In the genomic region with DNA sequence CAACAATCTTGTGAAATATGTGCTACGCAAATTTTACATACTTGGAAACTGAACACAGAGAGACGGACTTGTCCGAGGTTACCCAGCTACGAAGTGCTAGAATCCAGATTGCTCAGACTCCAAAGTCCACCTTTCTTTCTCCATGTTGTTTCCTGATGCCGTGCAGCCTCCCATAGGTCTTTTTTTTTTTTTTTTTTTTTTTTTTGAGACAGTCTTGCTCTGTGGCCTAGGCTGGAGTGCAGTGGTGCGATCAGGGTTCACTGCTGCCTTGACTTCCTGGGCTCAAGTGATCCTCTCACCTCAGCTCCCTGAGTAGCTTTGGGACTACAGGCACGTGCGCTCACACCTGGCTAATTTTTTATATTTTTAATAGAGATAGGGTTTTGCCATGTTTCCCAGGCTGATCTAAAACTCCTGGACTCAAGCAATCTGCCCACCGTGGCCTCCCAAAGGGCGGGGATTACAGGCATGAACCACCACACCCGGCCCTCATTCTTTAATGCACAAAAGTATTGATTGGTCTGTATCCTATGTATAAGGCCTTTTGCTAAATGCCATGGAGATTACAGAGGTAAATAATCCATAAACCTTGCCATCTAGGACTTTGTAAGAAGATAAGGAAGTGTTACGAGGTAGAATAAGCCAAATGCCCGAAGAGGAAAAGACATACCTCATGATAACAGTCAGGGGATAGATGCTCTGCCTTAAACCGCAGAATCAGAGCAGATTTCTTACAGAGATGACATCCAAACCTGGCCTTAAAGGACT, we compare ENCODE assay signal across 26 cellular contexts.
A peak's percentile ranks its signal among the peaks of the same experiment; 100 is the strongest.
DNase-seq lines count a peak whose midpoint lies in the region; ATAC-seq and TF ChIP-seq lines count a peak whose summit lies in the region.
"Had no signal": no experiment of that assay in that cellular context is flagged by ENCODE, and none has a peak within 500 bp of the region (broad histone marks: within the 10 kb centered on the region; RNA-seq: fewer than 3 reads in every experiment).

No MANE protein-coding gene starts in this region.

- no peak overlapping the region for H3K4me3 Mint-ChIP-seq in WTC11
- H3K4me3 Mint-ChIP-seq: CD4-positive, alpha-beta T cell had no signal

- peak overlapping the region; percentile 27; the same call in 1 of the 2 replicates for H3K27ac Mint-ChIP-seq in WTC11
- H3K27ac Mint-ChIP-seq: CD4-positive, alpha-beta T cell had no signal

- no peak for DNase-seq in WTC11 (ENCODE audit: low spot score)
- DNase-seq in left colon: peak in 1 of 2 donors; percentile 55
- peak; percentile 6 for DNase-seq in renal cortical epithelial cell (ENCODE audit: low read depth)
- no peak for DNase-seq in activated CD4-positive, alpha-beta T cell treated with anti-CD3 and anti-CD28 coated beads, Interleukin-2, amount 50 U/mL, for 48 hours
- no peak for DNase-seq in NCI-H345 treated with DMSO at 0.1 percent for 48 hours (lab: John Stamatoyannopoulos, UW; ENCODE audit: unreplicated experiment)
- no peak for DNase-seq in activated T-cell treated with anti-CD3 and anti-CD28 coated beads, Interleukin-2, amount 50 U/mL, for 48 hours
- DNase-seq: AML-193; CD4-positive, alpha-beta T cell; GOT3; Kasumi-1; MV-4-11; NCI-H1105; NCI-H1436 treated with DMSO at 0.1 percent for 48 hours; NCI-H187 treated with DMSO at 0.1 percent for 48 hours; NCI-H446 treated with DMSO at 0.1 percent for 48 hours; NCI-H526; NCI-H82; NK-92 treated with Interleukin-12 subunit alpha and Interleukin-12 subunit beta, amount 100 ng/mL, for 24 hours; PC-9; Right ventricle myocardium superior; RPMI8226 had no signal

- no peak overlapping the region for H3K4me3 ChIP-seq in HUES48 (ENCODE audit: low read depth, low read length)
- H3K4me3 ChIP-seq: BLaER1 treated with 17β-estradiol and CSF1 and Interleukin-3, amounts not matched to agents 10 nM and 100 nM; K562; PC-9 had no signal

- peaks cover 45% of the 10 kb centered on the region for H3K4me1 ChIP-seq in HUES48 (ENCODE audit: control insufficient read depth, insufficient read depth, low read length)

- no peaks in the 10 kb centered on the region for H3K27me3 ChIP-seq in HUES48 (ENCODE audit: control insufficient read depth, insufficient read depth, low read length)
- H3K27me3 ChIP-seq: BLaER1 treated with 17β-estradiol and CSF1 and Interleukin-3, amounts not matched to agents 10 nM and 100 nM had no signal

- POLR2A ChIA-PET in WTC11 (lab: Charles Lee): no interaction called here

- no peaks in the 10 kb centered on the region for H3K27me3 Mint-ChIP-seq in WTC11 (ENCODE audit: low read depth)
- H3K27me3 Mint-ChIP-seq: CD4-positive, alpha-beta T cell had no signal

- H3K9me3 Mint-ChIP-seq in WTC11: no peaks in the 10 kb centered on the region
- H3K9me3 Mint-ChIP-seq: CD4-positive, alpha-beta T cell had no signal

- H3K9me3 ChIP-seq in HUES48 (ENCODE audit: control insufficient read depth, insufficient read depth, low read length): no peaks in the 10 kb centered on the region

- CTCF ChIA-PET in WTC11 (lab: Charles Lee): interaction anchor here (0.6 to 1.3 kb wide), 4 partner anchors 14 to 184 kb away, joined by 4 to 10 read pairs (median 6); no protein-coding TSS in a partner anchor

- TF ChIP-seq CTCF in WTC11 (IDR thresholded peaks at IDR 0.05): no peak

- no peak overlapping the region for H3K9ac ChIP-seq in HUES48 (ENCODE audit: low read depth, low read length)
- H3K9ac ChIP-seq: BLaER1 treated with 17β-estradiol and CSF1 and Interleukin-3, amounts not matched to agents 10 nM and 100 nM had no signal

- H3K36me3 Mint-ChIP-seq in WTC11: peaks cover 7% of the 10 kb centered on the region; the same call in 1 of the 2 replicates

- peak overlapping the region; percentile 86 for H3K27ac ChIP-seq in HUES48 (ENCODE audit: low read depth, low read length)
- H3K27ac ChIP-seq: BLaER1 treated with 17β-estradiol and CSF1 and Interleukin-3, amounts not matched to agents 10 nM and 100 nM; PC-9 had no signal

- ATAC-seq in WTC11 (no peak), left colon (peak; percentile 89), HG03521 (IDR thresholded peaks at IDR 0.05; ENCODE audit: unreplicated experiment) (no peak)
- ATAC-seq: HCT116, K562 had no signal

- H3K4me1 Mint-ChIP-seq in WTC11: peaks cover 59% of the 10 kb centered on the region

- intact Hi-C loops in left colon (cut with DNase I, micrococcal nuclease): no loop called here

- peaks cover 21% of the 10 kb centered on the region; the same call in 1 of the 2 replicates for H3K36me3 ChIP-seq in HUES48 (ENCODE audit: control insufficient read depth, insufficient read depth, low read length)

TF ChIP-seq in WTC11, 78 proteins besides CTCF, POLR2A, EP300 and RAD21:
- no peak for TF ChIP-seq ZNF263 (CRISPR knock-in tag; IDR thresholded peaks at IDR 0.05; ENCODE audit: low read depth)
- no peak for TF ChIP-seq ESRRA (CRISPR knock-in tag; IDR thresholded peaks at IDR 0.05; ENCODE audit: borderline replicate concordance)
- no peak for TF ChIP-seq TEAD4 (CRISPR knock-in tag; IDR thresholded peaks at IDR 0.05)
- no peak for TF ChIP-seq PRDM15 (CRISPR knock-in tag; IDR thresholded peaks at IDR 0.05)
- TF ChIP-seq ZNF232 (CRISPR knock-in tag; IDR thresholded peaks at IDR 0.05): no peak
- TF ChIP-seq USF1 (CRISPR knock-in tag; IDR thresholded peaks at IDR 0.05): no peak
- TF ChIP-seq SMAD4 (CRISPR knock-in tag; IDR thresholded peaks at IDR 0.05): no peak
- TF ChIP-seq MYBL2 (CRISPR knock-in tag; IDR thresholded peaks at IDR 0.05): no peak
- TF ChIP-seq HMGA2 (CRISPR knock-in tag; IDR thresholded peaks at IDR 0.05): no peak
- TF ChIP-seq ZNF138 (CRISPR knock-in tag; conservative IDR thresholded peaks at IDR 0.05): no peak
TF ChIP-seq in WTC11: peak in this region for 0.
